ENCODE assay signal across 1 cellular context in genomic region chr17:12421646-12422306, GRCh38.
TF ChIP-seq lines count a peak whose summit lies in the region.

No MANE protein-coding gene starts in this region.

TF ChIP-seq in GM12878, 131 proteins besides CTCF, POLR2A, EP300 and RAD21 (continued from another document):
- TF ChIP-seq ZNF687 (IDR thresholded peaks at IDR 0.05) (peak; percentile 92), BACH1 (IDR thresholded peaks at IDR 0.05; ENCODE audit: borderline replicate concordance) (no peak), MYC (IDR thresholded peaks at IDR 0.05; ENCODE audit: insufficient read depth, insufficient read length, insufficient replicate concordance, low read length, severe bottlenecking) (no peak), IKZF2 (IDR thresholded peaks at IDR 0.05) (peak; percentile 15 to 38; a peak in 2 of 4 replicates), IRF4 (IDR thresholded peaks at IDR 0.05; ENCODE audit: low read depth, low read length) (no peak), ESRRA (IDR thresholded peaks at IDR 0.05; ENCODE audit: low read length) (no peak), JUND (IDR thresholded peaks at IDR 0.05; ENCODE audit: low read depth, low read length) (no peak), YBX1 (IDR thresholded peaks at IDR 0.05) (no peak), ZBTB40 (IDR thresholded peaks at IDR 0.05; ENCODE audit: borderline replicate concordance) (peak; percentile 82; the same call in 1 of the 2 replicates), SIN3A (IDR thresholded peaks at IDR 0.05; ENCODE audit: low read depth, low read length) (no peak), E2F4 (IDR thresholded peaks at IDR 0.05; ENCODE audit: low read depth, low read length) (no peak), RUNX3 (IDR thresholded peaks at IDR 0.05; ENCODE audit: low read length) (peak; percentile 54), SREBF1 (IDR thresholded peaks at IDR 0.05; ENCODE audit: low read length) (no peak), HCFC1 (IDR thresholded peaks at IDR 0.05; ENCODE audit: low read length) (no peak), TBL1XR1 (IDR thresholded peaks at IDR 0.05; ENCODE audit: low read depth, low read length) (no peak), ZNF207 (IDR thresholded peaks at IDR 0.05; ENCODE audit: borderline replicate concordance) (no peak), ASH2L (IDR thresholded peaks at IDR 0.05; ENCODE audit: borderline replicate concordance, low read depth) (0 out of 2 replicates have a peak, but pooled peaks have one; percentile 41), SREBF2 (IDR thresholded peaks at IDR 0.05; ENCODE audit: low read length) (no peak), TCF3 (IDR thresholded peaks at IDR 0.05; ENCODE audit: borderline replicate concordance, insufficient read depth, low read depth, low read length) (no peak), SPI1 (IDR thresholded peaks at IDR 0.05; ENCODE audit: borderline replicate concordance, insufficient read depth, low read depth, low read length) (peak; percentile 89), IRF5 (IDR thresholded peaks at IDR 0.05; ENCODE audit: borderline replicate concordance) (no peak), MYB (IDR thresholded peaks at IDR 0.05; ENCODE audit: borderline replicate concordance, low read depth, low read length) (no peak), ZSCAN29 (IDR thresholded peaks at IDR 0.05) (no peak), ATF7 (IDR thresholded peaks at IDR 0.05; ENCODE audit: low read depth) (no peak), MLLT1 (IDR thresholded peaks at IDR 0.05) (peak; percentile 62), BHLHE40 (IDR thresholded peaks at IDR 0.05; ENCODE audit: borderline replicate concordance in 1 of 2, low read depth in 2 of 2, low read length in 1 of 2) (peak; percentile 82 to 83), CHD1 (IDR thresholded peaks at IDR 0.05; ENCODE audit: low read depth, low read length) (no peak), STAT3 (IDR thresholded peaks at IDR 0.05; ENCODE audit: low read depth, low read length) (no peak), FOXK2 (IDR thresholded peaks at IDR 0.05) (no peak), ZBTB33 (IDR thresholded peaks at IDR 0.05) (no peak), PAX5 (IDR thresholded peaks at IDR 0.05; ENCODE audit: borderline replicate concordance, low read depth, low read length) (no peak)
- TF ChIP-seq, protein P1, sequence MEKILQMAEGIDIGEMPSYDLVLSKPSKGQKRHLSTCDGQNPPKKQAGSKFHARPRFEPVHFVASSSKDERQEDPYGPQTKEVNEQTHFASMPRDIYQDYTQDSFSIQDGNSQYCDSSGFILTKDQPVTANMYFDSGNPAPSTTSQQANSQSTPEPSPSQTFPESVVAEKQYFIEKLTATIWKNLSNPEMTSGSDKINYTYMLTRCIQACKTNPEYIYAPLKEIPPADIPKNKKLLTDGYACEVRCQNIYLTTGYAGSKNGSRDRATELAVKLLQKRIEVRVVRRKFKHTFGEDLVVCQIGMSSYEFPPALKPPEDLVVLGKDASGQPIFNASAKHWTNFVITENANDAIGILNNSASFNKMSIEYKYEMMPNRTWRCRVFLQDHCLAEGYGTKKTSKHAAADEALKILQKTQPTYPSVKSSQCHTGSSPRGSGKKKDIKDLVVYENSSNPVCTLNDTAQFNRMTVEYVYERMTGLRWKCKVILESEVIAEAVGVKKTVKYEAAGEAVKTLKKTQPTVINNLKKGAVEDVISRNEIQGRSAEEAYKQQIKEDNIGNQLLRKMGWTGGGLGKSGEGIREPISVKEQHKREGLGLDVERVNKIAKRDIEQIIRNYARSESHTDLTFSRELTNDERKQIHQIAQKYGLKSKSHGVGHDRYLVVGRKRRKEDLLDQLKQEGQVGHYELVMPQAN (conservative IDR thresholded peaks at IDR 0.05): no peak
- TF ChIP-seq, protein P2, sequence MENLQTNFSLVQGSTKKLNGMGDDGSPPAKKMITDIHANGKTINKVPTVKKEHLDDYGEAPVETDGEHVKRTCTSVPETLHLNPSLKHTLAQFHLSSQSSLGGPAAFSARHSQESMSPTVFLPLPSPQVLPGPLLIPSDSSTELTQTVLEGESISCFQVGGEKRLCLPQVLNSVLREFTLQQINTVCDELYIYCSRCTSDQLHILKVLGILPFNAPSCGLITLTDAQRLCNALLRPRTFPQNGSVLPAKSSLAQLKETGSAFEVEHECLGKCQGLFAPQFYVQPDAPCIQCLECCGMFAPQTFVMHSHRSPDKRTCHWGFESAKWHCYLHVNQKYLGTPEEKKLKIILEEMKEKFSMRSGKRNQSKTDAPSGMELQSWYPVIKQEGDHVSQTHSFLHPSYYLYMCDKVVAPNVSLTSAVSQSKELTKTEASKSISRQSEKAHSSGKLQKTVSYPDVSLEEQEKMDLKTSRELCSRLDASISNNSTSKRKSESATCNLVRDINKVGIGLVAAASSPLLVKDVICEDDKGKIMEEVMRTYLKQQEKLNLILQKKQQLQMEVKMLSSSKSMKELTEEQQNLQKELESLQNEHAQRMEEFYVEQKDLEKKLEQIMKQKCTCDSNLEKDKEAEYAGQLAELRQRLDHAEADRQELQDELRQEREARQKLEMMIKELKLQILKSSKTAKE (IDR thresholded peaks at IDR 0.05; ENCODE audit: low read depth, poor library complexity, severe bottlenecking): peak; percentile 60
- TF ChIP-seq, protein P3, sequence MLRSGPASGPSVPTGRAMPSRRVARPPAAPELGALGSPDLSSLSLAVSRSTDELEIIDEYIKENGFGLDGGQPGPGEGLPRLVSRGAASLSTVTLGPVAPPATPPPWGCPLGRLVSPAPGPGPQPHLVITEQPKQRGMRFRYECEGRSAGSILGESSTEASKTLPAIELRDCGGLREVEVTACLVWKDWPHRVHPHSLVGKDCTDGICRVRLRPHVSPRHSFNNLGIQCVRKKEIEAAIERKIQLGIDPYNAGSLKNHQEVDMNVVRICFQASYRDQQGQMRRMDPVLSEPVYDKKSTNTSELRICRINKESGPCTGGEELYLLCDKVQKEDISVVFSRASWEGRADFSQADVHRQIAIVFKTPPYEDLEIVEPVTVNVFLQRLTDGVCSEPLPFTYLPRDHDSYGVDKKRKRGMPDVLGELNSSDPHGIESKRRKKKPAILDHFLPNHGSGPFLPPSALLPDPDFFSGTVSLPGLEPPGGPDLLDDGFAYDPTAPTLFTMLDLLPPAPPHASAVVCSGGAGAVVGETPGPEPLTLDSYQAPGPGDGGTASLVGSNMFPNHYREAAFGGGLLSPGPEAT (IDR thresholded peaks at IDR 0.05; ENCODE audit: low read depth): no peak
- TF ChIP-seq, protein P4, sequence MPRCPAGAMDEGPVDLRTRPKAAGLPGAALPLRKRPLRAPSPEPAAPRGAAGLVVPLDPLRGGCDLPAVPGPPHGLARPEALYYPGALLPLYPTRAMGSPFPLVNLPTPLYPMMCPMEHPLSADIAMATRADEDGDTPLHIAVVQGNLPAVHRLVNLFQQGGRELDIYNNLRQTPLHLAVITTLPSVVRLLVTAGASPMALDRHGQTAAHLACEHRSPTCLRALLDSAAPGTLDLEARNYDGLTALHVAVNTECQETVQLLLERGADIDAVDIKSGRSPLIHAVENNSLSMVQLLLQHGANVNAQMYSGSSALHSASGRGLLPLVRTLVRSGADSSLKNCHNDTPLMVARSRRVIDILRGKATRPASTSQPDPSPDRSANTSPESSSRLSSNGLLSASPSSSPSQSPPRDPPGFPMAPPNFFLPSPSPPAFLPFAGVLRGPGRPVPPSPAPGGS (IDR thresholded peaks at IDR 0.05; ENCODE audit: borderline replicate concordance, insufficient read depth, low read depth, low read length, poor library complexity, severe bottlenecking): no peak
TF ChIP-seq in GM12878: peak in this region for 13.
